20 cellular contexts compared by ENCODE assay signal in genomic region chr1:10621906-10622305, GRCh38.
"Had no signal": no experiment of that assay in that cellular context is flagged by ENCODE, and none has a peak within 500 bp of the region (broad histone marks: within the 10 kb centered on the region; RNA-seq: fewer than 3 reads in every experiment).

No MANE protein-coding gene starts in this region.

- H3K27ac ChIP-seq: gastrocnemius medialis, VCaP had no signal

- H3K4me3 ChIP-seq: gastrocnemius medialis, mucosa of descending colon, thyroid gland had no signal

- H3K9me3 Mint-ChIP-seq: activated naive CD4-positive, alpha-beta T cell treated with anti-CD3 and anti-CD28 coated beads, Interleukin-2, amount 50 U/mL, for 72 hours; brain; nephron progenitor cell; T-cell; T-helper 2 cell treated with Interferon-gamma antibody and Interleukin-4, amounts not matched to agents 5 μg/mL and 100 μg/mL, for 36 hours had no signal

- H3K9me3 ChIP-seq: gastrocnemius medialis, mucosa of descending colon, thyroid gland had no signal

- FAIRE-seq: colon had no signal

- H3K27ac Mint-ChIP-seq: brain; nephron progenitor cell; T-cell; T-helper 2 cell treated with Interferon-gamma antibody and Interleukin-4, amounts not matched to agents 5 μg/mL and 100 μg/mL, for 36 hours had no signal

- H3K27me3 ChIP-seq: gastrocnemius medialis, thyroid gland had no signal

- H3K4me1 Mint-ChIP-seq: T-cell had no signal

- DNase-seq: activated gamma-delta T cell treated with Interleukin-2 at 50 U/mL for 16 hours; caudate nucleus; effector memory CD4-positive, alpha-beta T cell; gastrocnemius medialis; head of caudate nucleus; hypothalamus; mesendoderm; mucosa of descending colon; nephron progenitor cell; occipital lobe; retina; stimulated activated CD4-positive, alpha-beta T cell treated with anti-CD3 and anti-CD28 coated beads, Interleukin-4, amount 100 ng/mL, for 24 hours; stimulated activated naive CD4-positive, alpha-beta T cell treated with Interleukin-2 at 50 U/mL for 16 hours; T-cell had no signal

- H3K27me3 Mint-ChIP-seq: T-cell had no signal

- ATAC-seq: activated naive CD4-positive, alpha-beta T cell treated with anti-CD3 and anti-CD28 coated beads, Interleukin-2, amount 50 U/mL, for 72 hours; gastrocnemius medialis; mucosa of descending colon; T-cell had no signal

- H3K4me3 Mint-ChIP-seq: brain; nephron progenitor cell; T-cell; T-helper 2 cell treated with Interferon-gamma antibody and Interleukin-4, amounts not matched to agents 5 μg/mL and 100 μg/mL, for 36 hours had no signal

- H3K36me3 Mint-ChIP-seq: activated naive CD4-positive, alpha-beta T cell treated with anti-CD3 and anti-CD28 coated beads, Interleukin-2, amount 50 U/mL, for 72 hours had no signal
